Comparison of ENCODE assay signal across 8 cellular contexts in genomic region chr11:64240467-64241174, GRCh38. TPM values are rescaled to one million over a fixed set of nuclear protein-coding genes. Genes with fewer than 3 reads are reported as not detected.
DNase-seq lines count a peak whose midpoint lies in the region; ATAC-seq and TF ChIP-seq lines count a peak whose summit lies in the region.

TSS of gene FKBP2 (plus strand) at chr11:64241095. CDS start at chr11:64242388, 1,293 bp downstream.

- H3K4me3 ChIP-seq in right lobe of liver: peak within 1 kb of the TSS; percentile 93 to 98 (median 98)

- no peaks in the 10 kb centered on the region for H3K27me3 ChIP-seq in right lobe of liver

- peak within 1 kb of the TSS; percentile 96 to 98 (median 97) for H3K27ac ChIP-seq in right lobe of liver

- no peak for TF ChIP-seq CTCF in right lobe of liver (IDR thresholded peaks at IDR 0.05)

- peak; percentile 99 for DNase-seq in CD1c-positive myeloid dendritic cell (ENCODE audit: extremely low spot score)
- DNase-seq in NCI-H774 (lab: John Stamatoyannopoulos, UW): peak; percentile 98
- DNase-seq in activated CD4-positive, alpha-beta T cell treated with anti-CD3 and anti-CD28 coated beads, Interleukin-2, amount 50 U/mL, for 48 hours: peak; percentile 96 to 97
- DNase-seq in dermis blood vessel endothelial cell: peak; percentile 98
- DNase-seq in right lobe of liver: peak; percentile 98 to 99 (median 99)
- DNase-seq in stimulated activated CD4-positive, alpha-beta T cell treated with anti-CD3 and anti-CD28 coated beads, Interleukin-4, amount 100 ng/mL, for 4 hours: peak; percentile 98 to 99

- peaks cover 0 to 5% (median 2%) of the 10 kb centered on the region in 4 donors for H3K36me3 ChIP-seq in right lobe of liver

- ATAC-seq in GM19397 (IDR thresholded peaks at IDR 0.05; ENCODE audit: unreplicated experiment) (peak; percentile 56), HG03565 (IDR thresholded peaks at IDR 0.05; ENCODE audit: unreplicated experiment) (peak; percentile 45), right lobe of liver (peak; percentile 54 to 73 (median 68))

- H3K4me1 ChIP-seq in right lobe of liver: peaks cover 0 to 36% (median 12%) of the 10 kb centered on the region in 4 donors

- intact Hi-C loops in right lobe of liver (cut with DNase I): no loop called here

- 0% methylated on average over 17 of the region's 52 CpGs for WGBS in right lobe of liver (ENCODE audit: insufficient coverage, low coverage, low lambda C conversion rate, missing lambda C conversion rate)

- peak; percentile 96 for TF ChIP-seq POLR2A in right lobe of liver (IDR thresholded peaks at IDR 0.05)

- H3K9me3 ChIP-seq in right lobe of liver: no peaks in the 10 kb centered on the region

RNA-seq across cellular contexts. Expression of gene FKBP2, which starts in this region (rescaled TPM):
- total RNA-seq in dermis blood vessel endothelial cell: 43.9 and 45.6 TPM in 2 replicates
- total RNA-seq in right lobe of liver: 100 to 1,000 TPM in 1 of 6 experiments, 10 to 100 TPM in 5; 49.4 to 108 (median 66.7) TPM

Comparison
In these comparisons a context has a peak if more than half of its experiments do, and no peak if none do; other contexts are left out.
1. Peak in every context shown above with its lines: DNase-seq, ATAC-seq, H3K4me3 ChIP-seq and H3K27ac ChIP-seq.